Comparison of ENCODE assay signal across 1 cellular context in genomic region chr11:45801723-45802315, GRCh38.
TF ChIP-seq lines count a peak whose summit lies in the region.

No MANE protein-coding gene starts in this region.

TF ChIP-seq in GM23338, 12 proteins besides CTCF, POLR2A, EP300 and RAD21 (continued from another document):
- TF ChIP-seq, protein P1, sequence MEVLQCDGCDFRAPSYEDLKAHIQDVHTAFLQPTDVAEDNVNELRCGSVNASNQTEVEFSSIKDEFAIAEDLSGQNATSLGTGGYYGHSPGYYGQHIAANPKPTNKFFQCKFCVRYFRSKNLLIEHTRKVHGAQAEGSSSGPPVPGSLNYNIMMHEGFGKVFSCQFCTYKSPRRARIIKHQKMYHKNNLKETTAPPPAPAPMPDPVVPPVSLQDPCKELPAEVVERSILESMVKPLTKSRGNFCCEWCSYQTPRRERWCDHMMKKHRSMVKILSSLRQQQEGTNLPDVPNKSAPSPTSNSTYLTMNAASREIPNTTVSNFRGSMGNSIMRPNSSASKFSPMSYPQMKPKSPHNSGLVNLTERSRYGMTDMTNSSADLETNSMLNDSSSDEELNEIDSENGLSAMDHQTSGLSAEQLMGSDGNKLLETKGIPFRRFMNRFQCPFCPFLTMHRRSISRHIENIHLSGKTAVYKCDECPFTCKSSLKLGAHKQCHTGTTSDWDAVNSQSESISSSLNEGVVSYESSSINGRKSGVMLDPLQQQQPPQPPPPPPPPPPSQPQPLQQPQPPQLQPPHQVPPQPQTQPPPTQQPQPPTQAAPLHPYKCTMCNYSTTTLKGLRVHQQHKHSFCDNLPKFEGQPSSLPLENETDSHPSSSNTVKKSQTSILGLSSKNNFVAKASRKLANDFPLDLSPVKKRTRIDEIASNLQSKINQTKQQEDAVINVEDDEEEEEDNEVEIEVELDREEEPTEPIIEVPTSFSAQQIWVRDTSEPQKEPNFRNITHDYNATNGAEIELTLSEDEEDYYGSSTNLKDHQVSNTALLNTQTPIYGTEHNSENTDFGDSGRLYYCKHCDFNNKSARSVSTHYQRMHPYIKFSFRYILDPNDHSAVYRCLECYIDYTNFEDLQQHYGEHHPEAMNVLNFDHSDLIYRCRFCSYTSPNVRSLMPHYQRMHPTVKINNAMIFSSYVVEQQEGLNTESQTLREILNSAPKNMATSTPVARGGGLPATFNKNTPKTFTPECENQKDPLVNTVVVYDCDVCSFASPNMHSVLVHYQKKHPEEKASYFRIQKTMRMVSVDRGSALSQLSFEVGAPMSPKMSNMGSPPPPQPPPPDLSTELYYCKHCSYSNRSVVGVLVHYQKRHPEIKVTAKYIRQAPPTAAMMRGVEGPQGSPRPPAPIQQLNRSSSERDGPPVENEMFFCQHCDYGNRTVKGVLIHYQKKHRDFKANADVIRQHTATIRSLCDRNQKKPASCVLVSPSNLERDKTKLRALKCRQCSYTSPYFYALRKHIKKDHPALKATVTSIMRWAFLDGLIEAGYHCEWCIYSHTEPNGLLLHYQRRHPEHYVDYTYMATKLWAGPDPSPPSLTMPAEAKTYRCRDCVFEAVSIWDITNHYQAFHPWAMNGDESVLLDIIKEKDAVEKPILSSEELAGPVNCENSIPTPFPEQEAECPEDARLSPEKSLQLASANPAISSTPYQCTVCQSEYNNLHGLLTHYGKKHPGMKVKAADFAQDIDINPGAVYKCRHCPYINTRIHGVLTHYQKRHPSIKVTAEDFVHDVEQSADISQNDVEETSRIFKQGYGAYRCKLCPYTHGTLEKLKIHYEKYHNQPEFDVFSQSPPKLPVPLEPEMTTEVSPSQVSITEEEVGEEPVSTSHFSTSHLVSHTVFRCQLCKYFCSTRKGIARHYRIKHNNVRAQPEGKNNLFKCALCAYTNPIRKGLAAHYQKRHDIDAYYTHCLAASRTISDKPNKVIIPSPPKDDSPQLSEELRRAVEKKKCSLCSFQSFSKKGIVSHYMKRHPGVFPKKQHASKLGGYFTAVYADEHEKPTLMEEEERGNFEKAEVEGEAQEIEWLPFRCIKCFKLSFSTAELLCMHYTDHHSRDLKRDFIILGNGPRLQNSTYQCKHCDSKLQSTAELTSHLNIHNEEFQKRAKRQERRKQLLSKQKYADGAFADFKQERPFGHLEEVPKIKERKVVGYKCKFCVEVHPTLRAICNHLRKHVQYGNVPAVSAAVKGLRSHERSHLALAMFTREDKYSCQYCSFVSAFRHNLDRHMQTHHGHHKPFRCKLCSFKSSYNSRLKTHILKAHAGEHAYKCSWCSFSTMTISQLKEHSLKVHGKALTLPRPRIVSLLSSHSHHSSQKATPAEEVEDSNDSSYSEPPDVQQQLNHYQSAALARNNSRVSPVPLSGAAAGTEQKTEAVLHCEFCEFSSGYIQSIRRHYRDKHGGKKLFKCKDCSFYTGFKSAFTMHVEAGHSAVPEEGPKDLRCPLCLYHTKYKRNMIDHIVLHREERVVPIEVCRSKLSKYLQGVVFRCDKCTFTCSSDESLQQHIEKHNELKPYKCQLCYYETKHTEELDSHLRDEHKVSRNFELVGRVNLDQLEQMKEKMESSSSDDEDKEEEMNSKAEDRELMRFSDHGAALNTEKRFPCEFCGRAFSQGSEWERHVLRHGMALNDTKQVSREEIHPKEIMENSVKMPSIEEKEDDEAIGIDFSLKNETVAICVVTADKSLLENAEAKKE (CRISPR knock-in tag; IDR thresholded peaks at IDR 0.05): no peak
- TF ChIP-seq STAT1 (IDR thresholded peaks at IDR 0.05; ENCODE audit: unreplicated experiment): no peak
